ENCODE assay signal across 7 cellular contexts in the genomic region with DNA sequence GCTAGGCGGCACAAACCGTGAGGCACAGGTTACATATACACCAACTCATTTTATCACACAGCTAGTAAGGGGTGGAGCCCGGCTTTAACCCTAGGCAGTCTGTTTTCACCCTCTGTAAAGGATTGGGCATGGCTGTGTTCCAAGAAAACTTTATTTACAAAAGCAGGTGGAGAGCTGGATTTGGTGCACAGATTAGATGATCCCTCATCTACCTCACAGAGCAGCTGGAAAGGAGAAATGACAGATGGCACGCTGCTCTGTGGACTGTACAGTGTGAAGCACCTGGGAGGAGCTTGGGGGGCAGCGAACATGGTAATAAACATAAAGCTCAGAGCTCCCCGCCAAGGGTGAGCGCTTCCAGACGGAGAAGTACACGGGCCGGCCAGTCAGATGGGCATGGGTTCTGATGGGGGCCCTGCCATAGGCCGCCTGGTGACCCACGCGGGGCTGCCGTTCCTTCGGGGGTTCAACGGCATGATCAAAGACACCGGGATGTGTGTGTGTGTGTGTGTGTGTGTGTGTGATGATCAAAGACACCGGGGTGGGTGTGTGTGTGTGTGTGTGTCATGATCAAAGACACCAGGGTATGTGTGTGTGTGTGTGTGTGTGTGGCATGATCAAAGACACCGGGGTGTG. TPM values are rescaled to one million over a fixed set of nuclear protein-coding genes. Genes with fewer than 3 reads are reported as not detected.
A peak's percentile ranks its signal among the peaks of the same experiment; 100 is the strongest.
DNase-seq lines count a peak whose midpoint lies in the region; ATAC-seq lines count a peak whose summit lies in the region.

No MANE protein-coding gene starts in this region.

- DNase-seq in NCI-H1105 (lab: John Stamatoyannopoulos, UW) (peak; percentile 56), SK-N-DZ (ENCODE audit: low spot score) (peak; percentile 21), dedifferentiated amniotic fluid mesenchymal stem cell (ENCODE audit: extremely low spot score) (no peak)
- DNase-seq in effector CD4-positive, alpha-beta T cell = peak; percentile 22
- DNase-seq in stimulated activated effector memory CD8-positive, alpha-beta T cell treated with anti-CD3 and anti-CD28 coated beads, Interleukin-12 subunit alpha, Interleukin-12 subunit beta, amount 100 ng/mL, for 72 hours (ENCODE audit: low spot score in 2 of 2) = no peak

- H3K27ac Mint-ChIP-seq in stimulated activated effector memory CD8-positive, alpha-beta T cell treated with anti-CD3 and anti-CD28 coated beads, Interleukin-12 subunit alpha, Interleukin-12 subunit beta, amount 100 ng/mL, for 72 hours = peak overlapping the region; percentile 65

- no peak for ATAC-seq in stimulated activated effector memory CD8-positive, alpha-beta T cell treated with anti-CD3 and anti-CD28 coated beads, Interleukin-12 subunit alpha, Interleukin-12 subunit beta, amount 100 ng/mL, for 72 hours
- ATAC-seq in HG03097 (IDR thresholded peaks at IDR 0.05; ENCODE audit: low FRiP score, unreplicated experiment) = no peak
- no peak for ATAC-seq in HG03432 (IDR thresholded peaks at IDR 0.05; ENCODE audit: unreplicated experiment)

- H3K9me3 Mint-ChIP-seq in stimulated activated effector memory CD8-positive, alpha-beta T cell treated with anti-CD3 and anti-CD28 coated beads, Interleukin-12 subunit alpha, Interleukin-12 subunit beta, amount 100 ng/mL, for 72 hours = no peaks in the 10 kb centered on the region

- H3K36me3 Mint-ChIP-seq in stimulated activated effector memory CD8-positive, alpha-beta T cell treated with anti-CD3 and anti-CD28 coated beads, Interleukin-12 subunit alpha, Interleukin-12 subunit beta, amount 100 ng/mL, for 72 hours = peaks cover 14% of the 10 kb centered on the region

- H3K4me1 Mint-ChIP-seq in stimulated activated effector memory CD8-positive, alpha-beta T cell treated with anti-CD3 and anti-CD28 coated beads, Interleukin-12 subunit alpha, Interleukin-12 subunit beta, amount 100 ng/mL, for 72 hours = peaks cover 31% of the 10 kb centered on the region

- peak overlapping the region; percentile 85 for H3K4me3 Mint-ChIP-seq in stimulated activated effector memory CD8-positive, alpha-beta T cell treated with anti-CD3 and anti-CD28 coated beads, Interleukin-12 subunit alpha, Interleukin-12 subunit beta, amount 100 ng/mL, for 72 hours

RNA-seq across cellular contexts. Expression of gene TMEM177, which starts 0.9 kb away (rescaled TPM):
- polyA plus RNA-seq in SK-N-DZ (2014; cell fraction: cytosol; rRNA removed) = 24.4 and 26.3 TPM in 2 replicates
- polyA plus RNA-seq in SK-N-DZ (2014; cell fraction: nucleus; rRNA removed) = 16.9 and 17.7 TPM in 2 replicates

Comparison
In these comparisons a context has a peak if more than half of its experiments do, and no peak if none do; other contexts are left out.
1. DNase-seq: peak in NCI-H1105 (single experiment), SK-N-DZ (single experiment) and effector CD4-positive, alpha-beta T cell (single experiment); none in stimulated activated effector memory CD8-positive, alpha-beta T cell treated with anti-CD3 and anti-CD28 coated beads, Interleukin-12 subunit alpha, Interleukin-12 subunit beta, amount 100 ng/mL, for 72 hours (0 of 2) and dedifferentiated amniotic fluid mesenchymal stem cell (single experiment).